ENCODE assay signal across 16 cellular contexts in the genomic region with DNA sequence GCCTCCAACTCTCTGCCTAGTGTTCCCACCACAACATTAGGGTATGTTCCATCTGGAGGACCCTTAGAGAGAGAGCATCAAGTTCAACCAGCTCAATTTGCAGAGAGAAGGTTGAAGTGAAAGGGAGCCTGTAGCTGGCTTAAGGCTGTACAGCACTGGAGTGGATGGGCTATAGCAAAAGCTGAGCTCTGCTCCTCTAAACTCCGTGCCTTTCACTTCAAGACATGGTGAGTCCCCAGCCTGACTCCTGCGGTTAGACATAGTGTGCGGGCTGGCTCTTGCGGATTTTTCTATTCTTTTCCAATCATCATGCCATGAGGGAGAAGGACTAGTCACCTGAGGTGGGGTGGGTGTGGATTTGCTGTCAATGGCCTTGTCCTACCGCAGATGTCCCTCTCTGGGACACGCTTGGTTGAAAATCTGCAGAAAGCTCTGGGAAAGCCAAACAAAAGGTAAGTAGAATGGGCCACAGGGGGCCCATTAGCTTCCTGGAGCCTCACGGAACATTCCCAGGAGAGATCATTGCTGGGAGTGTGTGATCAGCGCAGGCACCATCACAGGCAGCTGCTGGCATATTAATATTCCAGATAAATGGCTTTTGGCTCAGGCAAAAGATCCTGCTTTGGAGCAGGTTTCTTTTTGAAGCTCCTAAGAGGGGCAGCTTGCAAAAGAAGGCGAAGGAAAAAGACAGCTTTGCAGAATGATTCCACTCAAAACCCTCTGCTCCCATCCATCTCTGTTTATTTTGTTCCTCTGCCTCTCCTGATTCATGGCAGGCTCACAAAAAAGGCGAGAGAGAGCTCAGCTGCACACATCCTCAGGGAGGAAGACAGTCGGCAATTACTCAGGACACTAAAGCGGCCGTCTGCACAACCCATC.
DNase-seq lines count a peak whose midpoint lies in the region; ATAC-seq lines count a peak whose summit lies in the region.
"Had no signal": no experiment of that assay in that cellular context is flagged by ENCODE, and none has a peak within 500 bp of the region (broad histone marks: within the 10 kb centered on the region; RNA-seq: fewer than 3 reads in every experiment).

No MANE protein-coding gene starts in this region.

- peak overlapping the region; percentile 25 for H3K56ac ChIP-seq in mesendoderm (ENCODE audit: low read length)

- H3K4me1 ChIP-seq in mesendoderm (ENCODE audit: control insufficient read depth, low read depth, low read length) = no peaks in the 10 kb centered on the region
- H3K4me1 ChIP-seq: lower lobe of right lung had no signal

- no peaks in the 10 kb centered on the region for H3K36me3 ChIP-seq in mesendoderm (ENCODE audit: control insufficient read depth, insufficient read depth, low read length)
- H3K36me3 ChIP-seq: lower lobe of right lung, tibial nerve had no signal

- DNase-seq in DMS153 (lab: John Stamatoyannopoulos, UW) (peak; percentile 92), NCI-H1417 treated with DMSO at 0.1 percent for 48 hours (lab: John Stamatoyannopoulos, UW) (peak; percentile 20), NCI-H526 (lab: John Stamatoyannopoulos, UW) (peak; percentile 25 to 75), mesendoderm (peak; percentile 28), HPDE6-E6E7 (ENCODE audit: extremely low spot score) (no peak), A172 (ENCODE audit: low spot score) (no peak)
- DNase-seq: activated naive CD8-positive, alpha-beta T cell treated with anti-CD3 and anti-CD28 coated beads, Interleukin-2, amount 10 ng/mL, durations not matched to agents 7 days and 5 days; activated T-cell treated with anti-CD3 and anti-CD28 coated beads, Interleukin-2, amount 50 U/mL, for 24 hours; effector CD4-positive, alpha-beta T cell; lower lobe of right lung; NCI-H2029; PC-3 had no signal

- no peak overlapping the region for H3K23ac ChIP-seq in mesendoderm (ENCODE audit: low read length)

- no CpG with 5 or more reads among the region's 13 CpGs for WGBS in mesendoderm (ENCODE audit: extremely low coverage, insufficient coverage, low lambda C conversion rate)

- no peak overlapping the region for H2BK15ac ChIP-seq in mesendoderm (replicated peaks; ENCODE audit: low read depth)

- H2BK120ac ChIP-seq in mesendoderm (ENCODE audit: low read depth, low read length) = no peak overlapping the region

- H3K4me3 ChIP-seq in mesendoderm (ENCODE audit: low read length) = no peak overlapping the region
- H3K4me3 ChIP-seq: K562, lower lobe of right lung, tibial nerve had no signal

- H3K27ac ChIP-seq in mesendoderm (ENCODE audit: low read depth, low read length) = no peak overlapping the region
- H3K27ac ChIP-seq: lower lobe of right lung, tibial nerve had no signal

- ATAC-seq in HG02938 (IDR thresholded peaks at IDR 0.05; ENCODE audit: unreplicated experiment) (no peak), GM18907 (IDR thresholded peaks at IDR 0.05; ENCODE audit: unreplicated experiment) (no peak)
- ATAC-seq: K562, lower lobe of right lung, PC-3 had no signal

- H4K8ac ChIP-seq in mesendoderm (ENCODE audit: low read depth, low read length) = no peak overlapping the region

- no peak overlapping the region for H2BK5ac ChIP-seq in mesendoderm (ENCODE audit: low read length)

- no peak overlapping the region for H3K9ac ChIP-seq in mesendoderm (ENCODE audit: low read length)

- no peaks in the 10 kb centered on the region for H3K27me3 ChIP-seq in mesendoderm (ENCODE audit: insufficient read depth, low read length, poor library complexity)
- H3K27me3 ChIP-seq: tibial nerve had no signal

- H3K79me2 ChIP-seq in mesendoderm (ENCODE audit: control insufficient read depth, insufficient read depth, low read length) = no peaks in the 10 kb centered on the region

- H4K5ac ChIP-seq in mesendoderm (ENCODE audit: low read length) = no peak overlapping the region

- H2AK5ac ChIP-seq in mesendoderm (ENCODE audit: low read length) = no peak overlapping the region

- H3K18ac ChIP-seq in mesendoderm (ENCODE audit: low read length) = no peak overlapping the region

- no peaks in the 10 kb centered on the region for H3K79me1 ChIP-seq in mesendoderm (ENCODE audit: low read length)

- no peak overlapping the region for H3K4me2 ChIP-seq in mesendoderm (ENCODE audit: low read length)

- H3K4ac ChIP-seq in mesendoderm (ENCODE audit: low read depth, low read length) = no peak overlapping the region

Comparison
In these comparisons a context has a peak if more than half of its experiments do, and no peak if none do; other contexts are left out.
1. DNase-seq: peak in DMS153 (single experiment), NCI-H1417 treated with DMSO at 0.1 percent for 48 hours (single experiment), NCI-H526 (2 of 2) and mesendoderm (single experiment); none in HPDE6-E6E7 (single experiment) and A172 (single experiment).